ENCODE assay signal across 10 cellular contexts in genomic region chr10:124864421-124865193, GRCh38.
A peak's percentile ranks its signal among the peaks of the same experiment; 100 is the strongest.
DNase-seq lines count a peak whose midpoint lies in the region; ATAC-seq and TF ChIP-seq lines count a peak whose summit lies in the region.
"Had no signal": no experiment of that assay in that cellular context is flagged by ENCODE, and none has a peak within 500 bp of the region (broad histone marks: within the 10 kb centered on the region; RNA-seq: fewer than 3 reads in every experiment).

No MANE protein-coding gene starts in this region.

- no peaks in the 10 kb centered on the region for H3K36me3 Mint-ChIP-seq in stimulated activated naive B cell treated with anti-CD40 and anti-IgM and Interleukin-4, amounts not matched to agents 10 μg/mL and 1 μg/mL and 100 μg/mL, for 72 hours

- TF ChIP-seq POLR2A in gastrocnemius medialis (IDR thresholded peaks at IDR 0.05) = no peak

- no peaks in the 10 kb centered on the region for H3K4me1 Mint-ChIP-seq in stimulated activated naive B cell treated with anti-CD40 and anti-IgM and Interleukin-4, amounts not matched to agents 10 μg/mL and 1 μg/mL and 100 μg/mL, for 72 hours

- H3K4me1 ChIP-seq in RWPE2 (ENCODE audit: insufficient read depth, poor library complexity, severe bottlenecking) = peaks cover 11% of the 10 kb centered on the region
- peaks cover 11% of the 10 kb centered on the region for H3K4me1 ChIP-seq in cardiac muscle cell (ENCODE audit: low read depth)
- peaks cover 6 to 11% of the 10 kb centered on the region in 2 donors for H3K4me1 ChIP-seq in gastrocnemius medialis

- peak; percentile 78 for ATAC-seq in RWPE2 (ENCODE audit: low read depth)
- peak; percentile 93 for ATAC-seq in gastrocnemius medialis
- no peak for ATAC-seq in stimulated activated naive B cell treated with anti-CD40 and anti-IgM and Interleukin-4, amounts not matched to agents 10 μg/mL and 1 μg/mL and 100 μg/mL, for 72 hours (replicated peaks)
- ATAC-seq in omental fat pad (ENCODE audit: low FRiP score) = no peak
- no peak for ATAC-seq in HG03521 (IDR thresholded peaks at IDR 0.05; ENCODE audit: unreplicated experiment)

- TF ChIP-seq CTCF in RWPE2 (IDR thresholded peaks at IDR 0.05; ENCODE audit: poor library complexity, severe bottlenecking) (no peak), cardiac muscle cell (IDR thresholded peaks at IDR 0.05; ENCODE audit: low read depth, low read length) (no peak), gastrocnemius medialis (IDR thresholded peaks at IDR 0.05 in 4 of 5, conservative IDR thresholded peaks at IDR 0.05 in 1 of 5) (no peak), omental fat pad (IDR thresholded peaks at IDR 0.05) (no peak)

- in situ Hi-C loops in gastrocnemius medialis (cut with MboI; ENCODE audit: low sequenced_read_pairs in 4 of 4) = no loop called here

- intact Hi-C loops in gastrocnemius medialis (cut with DNase I; ENCODE audit: low total_unique reads) = no loop called here

- no peak overlapping the region for H3K4me3 Mint-ChIP-seq in stimulated activated naive B cell treated with anti-CD40 and anti-IgM and Interleukin-4, amounts not matched to agents 10 μg/mL and 1 μg/mL and 100 μg/mL, for 72 hours

- H3K27ac ChIP-seq in RWPE2 (ENCODE audit: poor library complexity, severe bottlenecking) (no peak overlapping the region), cardiac muscle cell (peak overlapping the region; percentile 43), gastrocnemius medialis (peak overlapping the region in 2 of 4 donors; percentile 43 to 46)

- H3K27me3 Mint-ChIP-seq in stimulated activated naive B cell treated with anti-CD40 and anti-IgM and Interleukin-4, amounts not matched to agents 10 μg/mL and 1 μg/mL and 100 μg/mL, for 72 hours = peaks cover 4 to 17% of the 10 kb centered on the region in 2 donors

- no peaks in the 10 kb centered on the region for H3K27me3 ChIP-seq in RWPE2 (ENCODE audit: insufficient read depth, poor library complexity, severe bottlenecking)
- H3K27me3 ChIP-seq in cardiac muscle cell = no peaks in the 10 kb centered on the region
- no peaks in the 10 kb centered on the region for H3K27me3 ChIP-seq in gastrocnemius medialis

- no peak overlapping the region for H3K27ac Mint-ChIP-seq in stimulated activated naive B cell treated with anti-CD40 and anti-IgM and Interleukin-4, amounts not matched to agents 10 μg/mL and 1 μg/mL and 100 μg/mL, for 72 hours

- DNase-seq in HK-2 (ENCODE audit: unreplicated experiment) (peak; percentile 59), RWPE2 (ENCODE audit: low spot score) (no peak), cardiac muscle cell (ENCODE audit: low read depth in 1 of 2, low spot score in 1 of 2) (peak in 1 of 2 donors; percentile 51), gastrocnemius medialis (peak; percentile 64 to 78), COR-L47 (lab: John Stamatoyannopoulos, UW) (no peak), omental fat pad (ENCODE audit: low spot score) (no peak)
- DNase-seq in stimulated activated naive B cell treated with anti-CD40 and anti-IgM and Interleukin-4, amounts not matched to agents 10 μg/mL and 1 μg/mL and 100 μg/mL, for 72 hours = no peak
- DNase-seq: hypothalamus, occipital lobe had no signal

- no peaks in the 10 kb centered on the region for H3K36me3 ChIP-seq in RWPE2 (ENCODE audit: low read depth)
- no peaks in the 10 kb centered on the region for H3K36me3 ChIP-seq in cardiac muscle cell
- H3K36me3 ChIP-seq in gastrocnemius medialis = no peaks in the 10 kb centered on the region

- H3K4me3 ChIP-seq in RWPE2 (ENCODE audit: severe bottlenecking) (no peak overlapping the region), cardiac muscle cell (no peak overlapping the region), gastrocnemius medialis (no peak overlapping the region)

- H3K9me3 ChIP-seq in RWPE2 (ENCODE audit: severe bottlenecking) (no peaks in the 10 kb centered on the region), cardiac muscle cell (ENCODE audit: low read depth) (no peaks in the 10 kb centered on the region), gastrocnemius medialis (no peaks in the 10 kb centered on the region)

- H3K9me3 Mint-ChIP-seq in stimulated activated naive B cell treated with anti-CD40 and anti-IgM and Interleukin-4, amounts not matched to agents 10 μg/mL and 1 μg/mL and 100 μg/mL, for 72 hours = no peaks in the 10 kb centered on the region

Comparison
In these comparisons a context has a peak if more than half of its experiments do, and no peak if none do; other contexts are left out.
1. DNase-seq: peak in HK-2 (single experiment) and gastrocnemius medialis (2 of 2); none in RWPE2 (single experiment), stimulated activated naive B cell treated with anti-CD40 and anti-IgM and Interleukin-4, amounts not matched to agents 10 μg/mL and 1 μg/mL and 100 μg/mL, for 72 hours (single experiment), COR-L47 (single experiment) and omental fat pad (single experiment).
2. ATAC-seq: peak in RWPE2 (single experiment) and gastrocnemius medialis (2 of 2); none in stimulated activated naive B cell treated with anti-CD40 and anti-IgM and Interleukin-4, amounts not matched to agents 10 μg/mL and 1 μg/mL and 100 μg/mL, for 72 hours (0 of 2), omental fat pad (single experiment) and HG03521 (single experiment).